Comparison of ENCODE assay signal across 8 cellular contexts in genomic region chr3:57555738-57556458, GRCh38.
DNase-seq lines count a peak whose midpoint lies in the region; ATAC-seq, FAIRE-seq and TF ChIP-seq lines count a peak whose summit lies in the region.

Gene PDE12 (plus strand): TSS chr3:57556274. CDS start chr3:57556380, 106 bp downstream.

- in situ Hi-C loops in astrocyte of the cerebellum (cut with HindIII; ENCODE audit: low sequenced_read_pairs): no loop called here

- H3K4me3 ChIP-seq in astrocyte of the cerebellum (ENCODE audit: low read depth, low read length): peak within 1 kb of the TSS; percentile 67

- TF ChIP-seq CTCF in astrocyte of the cerebellum (IDR thresholded peaks at IDR 0.05; ENCODE audit: low read depth, low read length, missing control alignments): no peak

- peak; percentile 89 for FAIRE-seq in GM18507 (lab: Jason Lieb, UNC)

- peak; percentile 71 for DNase-seq in GM18507 (ENCODE audit: extremely low spot score, insufficient read length, low read depth)
- peak; percentile 60 for DNase-seq in NCI-H2029 (lab: John Stamatoyannopoulos, UW)
- DNase-seq in T-helper 9 cell: peak; percentile 67
- DNase-seq in astrocyte of the cerebellum (ENCODE audit: low read depth): peak; percentile 75
- peak; percentile 90 to 92 for DNase-seq in hippocampal formation (lab: John Stamatoyannopoulos, UW)
- DNase-seq in retina: peak; percentile 99
- DNase-seq in cortex of kidney (lab: John Stamatoyannopoulos, UW): no peak

- peak; percentile 86 for ATAC-seq in HG02943 (IDR thresholded peaks at IDR 0.05; ENCODE audit: low read depth, unreplicated experiment)
